8 cellular contexts compared by ENCODE assay signal in genomic region chr11:68328374-68329091, GRCh38. TPM values are rescaled to one million over a fixed set of nuclear protein-coding genes. Genes with fewer than 3 reads are reported as not detected.
DNase-seq lines count a peak whose midpoint lies in the region; ATAC-seq and TF ChIP-seq lines count a peak whose summit lies in the region.

No MANE protein-coding gene starts in this region.

- no peak overlapping the region for H3K4ac ChIP-seq in mesendoderm (ENCODE audit: low read depth, low read length)

- peak overlapping the region; percentile 39 to 81 (median 69) for H3K27ac ChIP-seq in body of pancreas
- no peak overlapping the region for H3K27ac ChIP-seq in mesendoderm (ENCODE audit: low read depth, low read length)

- no peak overlapping the region for H3K4me2 ChIP-seq in mesendoderm (ENCODE audit: low read length)

- DNase-seq in stimulated activated CD4-positive, alpha-beta T cell treated with anti-CD3 and anti-CD28 coated beads, Interleukin-15, amount 100 ng/mL, for 24 hours, result peak; percentile 32
- DNase-seq in stimulated activated CD4-positive, alpha-beta T cell treated with anti-CD3 and anti-CD28 coated beads, Interleukin-2, amount 100 ng/mL, for 48 hours, result no peak
- peak; percentile 55 to 74 (median 70) for DNase-seq in body of pancreas
- DNase-seq in mesendoderm, result peak; percentile 71
- no peak for DNase-seq in NCI-H2171 (lab: John Stamatoyannopoulos, UW)
- no peak for DNase-seq in NK-92 (lab: John Stamatoyannopoulos, UW; ENCODE audit: unreplicated experiment)

- H3K9me3 ChIP-seq in body of pancreas, result no peaks in the 10 kb centered on the region

- H3K4me1 ChIP-seq in body of pancreas, result peaks cover 71% of the 10 kb centered on the region
- H3K4me1 ChIP-seq in mesendoderm (ENCODE audit: control insufficient read depth, low read depth, low read length), result peaks cover 16% of the 10 kb centered on the region

- H3K9ac ChIP-seq in mesendoderm (ENCODE audit: low read length), result peak overlapping the region; percentile 50

- H3K36me3 ChIP-seq in body of pancreas (replicated peaks in 1 of 2; ENCODE audit: insufficient read depth in 1 of 2, low read depth in 2 of 2), result no peaks in the 10 kb centered on the region
- H3K36me3 ChIP-seq in mesendoderm (ENCODE audit: control insufficient read depth, insufficient read depth, low read length), result no peaks in the 10 kb centered on the region

- H3K18ac ChIP-seq in mesendoderm (ENCODE audit: low read length), result no peak overlapping the region

- intact Hi-C loops in body of pancreas (cut with DNase I), result no loop called here

- peaks cover 19% of the 10 kb centered on the region for H3K79me1 ChIP-seq in mesendoderm (ENCODE audit: low read length)

- peak overlapping the region; percentile 87 for H3K56ac ChIP-seq in mesendoderm (ENCODE audit: low read length)

- H4K5ac ChIP-seq in mesendoderm (ENCODE audit: low read length), result no peak overlapping the region

- H3K27me3 ChIP-seq in body of pancreas, result no peaks in the 10 kb centered on the region
- no peaks in the 10 kb centered on the region for H3K27me3 ChIP-seq in mesendoderm (ENCODE audit: insufficient read depth, low read length, poor library complexity)

- no peak for TF ChIP-seq CTCF in body of pancreas (IDR thresholded peaks at IDR 0.05)

- TF ChIP-seq POLR2A in body of pancreas (IDR thresholded peaks at IDR 0.05), result no peak

- 47 to 76% methylated on average over 17 to 25 of the region's 25 CpGs for WGBS in body of pancreas, 2 donors
- WGBS in mesendoderm (ENCODE audit: extremely low coverage, insufficient coverage, low lambda C conversion rate), result no CpG with 5 or more reads among the region's 25 CpGs

- H2AK5ac ChIP-seq in mesendoderm (ENCODE audit: low read length), result no peak overlapping the region

- peaks cover 8% of the 10 kb centered on the region for H3K79me2 ChIP-seq in mesendoderm (ENCODE audit: control insufficient read depth, insufficient read depth, low read length)

- no peak overlapping the region for H3K23ac ChIP-seq in mesendoderm (ENCODE audit: low read length)

- peak overlapping the region; percentile 25 for H2BK5ac ChIP-seq in mesendoderm (ENCODE audit: low read length)

- H2BK120ac ChIP-seq in mesendoderm (ENCODE audit: low read depth, low read length), result no peak overlapping the region

- H3K4me3 ChIP-seq in body of pancreas (no peak overlapping the region), mesendoderm (ENCODE audit: low read length) (no peak overlapping the region)

- no peak overlapping the region for H2BK15ac ChIP-seq in mesendoderm (replicated peaks; ENCODE audit: low read depth)

- no peak overlapping the region for H4K8ac ChIP-seq in mesendoderm (ENCODE audit: low read depth, low read length)

- ATAC-seq in body of pancreas (peak; percentile 71), HG03175 (IDR thresholded peaks at IDR 0.05; ENCODE audit: unreplicated experiment) (no peak), GM19023 (IDR thresholded peaks at IDR 0.05; ENCODE audit: unreplicated experiment) (no peak)

RNA-seq across cellular contexts. Expression of gene LRP5, which starts 16.1 kb away (rescaled TPM):
- total RNA-seq in body of pancreas, result 10 to 100 TPM; 43.3 to 63.6 TPM
- 20.9 TPM for polyA plus RNA-seq in mesendoderm (2013, experiment 1 of 2)
- 23.3 TPM for polyA plus RNA-seq in mesendoderm (2013, experiment 2 of 2)

RNA-seq across cellular contexts. Expression of gene C11orf24, which starts 56.8 kb away (rescaled TPM):
- total RNA-seq in body of pancreas, result 10 to 100 TPM in 1 of 2 donors, 1 to 10 TPM in 1; 8.2 to 14.3 TPM
- 60.1 TPM for polyA plus RNA-seq in mesendoderm (2013, experiment 1 of 2)
- 61.6 TPM for polyA plus RNA-seq in mesendoderm (2013, experiment 2 of 2)

Comparison
In these comparisons a context has a peak if more than half of its experiments do, and no peak if none do; other contexts are left out.
1. DNase-seq: peak in stimulated activated CD4-positive, alpha-beta T cell treated with anti-CD3 and anti-CD28 coated beads, Interleukin-15, amount 100 ng/mL, for 24 hours (single experiment), body of pancreas (4 of 4) and mesendoderm (single experiment); none in stimulated activated CD4-positive, alpha-beta T cell treated with anti-CD3 and anti-CD28 coated beads, Interleukin-2, amount 100 ng/mL, for 48 hours (0 of 2), NCI-H2171 (single experiment) and NK-92 (single experiment).